In the genomic region with DNA sequence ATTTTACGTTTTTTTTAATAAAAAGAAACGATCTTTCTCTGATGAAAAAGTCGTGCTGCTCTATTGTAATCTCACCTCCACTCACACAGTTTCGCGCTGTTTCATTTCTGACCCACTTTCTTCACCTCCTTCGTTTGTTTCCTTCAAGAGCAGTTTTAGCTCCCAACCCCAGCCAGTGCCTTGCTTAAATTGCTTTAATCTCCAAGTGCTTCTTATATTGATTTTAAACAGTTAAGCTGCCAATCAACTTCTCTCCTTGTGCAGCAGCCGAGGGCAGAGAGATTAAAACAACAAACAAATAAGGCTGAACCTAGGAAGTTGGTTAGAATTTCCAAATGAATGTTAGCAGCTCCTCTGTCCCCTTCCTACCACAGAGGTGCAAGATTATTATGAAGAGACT, we compare ENCODE assay signal across 16 cellular contexts.
DNase-seq lines count a peak whose midpoint lies in the region; ATAC-seq and TF ChIP-seq lines count a peak whose summit lies in the region.
"Had no signal": no experiment of that assay in that cellular context is flagged by ENCODE, and none has a peak within 500 bp of the region (broad histone marks: within the 10 kb centered on the region; RNA-seq: fewer than 3 reads in every experiment).

No MANE protein-coding gene starts in this region.

- H2BK12ac ChIP-seq in trophoblast cell (ENCODE audit: low read length), result no peak overlapping the region

- no peak overlapping the region for H4K8ac ChIP-seq in trophoblast cell (ENCODE audit: low read depth, low read length)

- peak overlapping the region; percentile 57; the same call in 1 of the 2 replicates for H3K27ac Mint-ChIP-seq in GM23338
- no peak overlapping the region for H3K27ac Mint-ChIP-seq in central memory CD8-positive, alpha-beta T cell (ENCODE audit: low read depth)
- H3K27ac Mint-ChIP-seq in naive thymus-derived CD8-positive, alpha-beta T cell, result peak overlapping the region in 1 of 10 donors; percentile 63
- H3K27ac Mint-ChIP-seq: memory B cell had no signal

- TF ChIP-seq CTCF in BE2C (IDR thresholded peaks at IDR 0.05; ENCODE audit: low read depth, low read length) (no peak), GM23338 (conservative IDR thresholded peaks at IDR 0.05; ENCODE audit: low read depth in 2 of 2) (no peak)

- H3K4me2 ChIP-seq in GM23338, result peak overlapping the region; percentile 68; the same call in 1 of the 2 replicates
- no peak overlapping the region for H3K4me2 ChIP-seq in trophoblast cell (ENCODE audit: low read length)

- H3K4ac ChIP-seq in trophoblast cell (ENCODE audit: low read depth, low read length), result no peak overlapping the region

- H3K4me1 ChIP-seq in BE2C (no peaks in the 10 kb centered on the region), GM23338 (ENCODE audit: insufficient read depth) (peaks cover 36% of the 10 kb centered on the region), trophoblast cell (ENCODE audit: control insufficient read depth in 1 of 2, insufficient read depth in 2 of 2, low read length in 2 of 2) (no peaks in the 10 kb centered on the region)
- H3K4me1 ChIP-seq: suprapubic skin had no signal

- H4K91ac ChIP-seq in trophoblast cell (ENCODE audit: low read depth, low read length), result no peak overlapping the region

- POLR2A ChIA-PET in naive thymus-derived CD8-positive, alpha-beta T cell (lab: Charles Lee), result no interaction called here

- H3K9ac ChIP-seq in trophoblast cell (ENCODE audit: low read length), result no peak overlapping the region

- no peak for ATAC-seq in GM23338
- no peak for ATAC-seq in central memory CD8-positive, alpha-beta T cell (replicated peaks; ENCODE audit: extremely low read depth, poor library complexity, severe bottlenecking)
- ATAC-seq in naive thymus-derived CD8-positive, alpha-beta T cell, result no peak
- ATAC-seq in GM19035 (IDR thresholded peaks at IDR 0.05; ENCODE audit: unreplicated experiment), result no peak

- H3K9me3 Mint-ChIP-seq in GM23338, result no peaks in the 10 kb centered on the region
- peaks cover 4% of the 10 kb centered on the region for H3K9me3 Mint-ChIP-seq in central memory CD8-positive, alpha-beta T cell
- peaks cover 0 to 2% (median 0%) of the 10 kb centered on the region in 9 donors for H3K9me3 Mint-ChIP-seq in naive thymus-derived CD8-positive, alpha-beta T cell
- H3K9me3 Mint-ChIP-seq: memory B cell had no signal

- no peaks in the 10 kb centered on the region for H3K79me1 ChIP-seq in trophoblast cell (ENCODE audit: low read length)

- no peak overlapping the region for H4K12ac ChIP-seq in trophoblast cell (ENCODE audit: low read depth, low read length)

- H3K14ac ChIP-seq in trophoblast cell (ENCODE audit: low read length), result no peak overlapping the region

- H2BK5ac ChIP-seq in trophoblast cell (ENCODE audit: low read depth, low read length, poor library complexity), result no peak overlapping the region

- H3K27ac ChIP-seq in GM23338 (ENCODE audit: low read depth) (no peak overlapping the region), trophoblast cell (ENCODE audit: low read depth, low read length) (no peak overlapping the region)
- H3K27ac ChIP-seq: suprapubic skin had no signal

- H3K36me3 ChIP-seq in BE2C (no peaks in the 10 kb centered on the region), GM23338 (ENCODE audit: insufficient read depth) (no peaks in the 10 kb centered on the region), trophoblast cell (ENCODE audit: control insufficient read depth in 1 of 2, insufficient read depth in 2 of 2, low read length in 2 of 2) (no peaks in the 10 kb centered on the region)
- H3K36me3 ChIP-seq: suprapubic skin had no signal

- H3K4me3 Mint-ChIP-seq in GM23338, result no peak overlapping the region
- H3K4me3 Mint-ChIP-seq in central memory CD8-positive, alpha-beta T cell, result peak overlapping the region; percentile 6
- H3K4me3 Mint-ChIP-seq in naive thymus-derived CD8-positive, alpha-beta T cell, result peak overlapping the region in 8 of 10 donors; percentile 3 to 70 (median 54)
- H3K4me3 Mint-ChIP-seq: memory B cell had no signal

- H3K23ac ChIP-seq in trophoblast cell (ENCODE audit: low read length), result no peak overlapping the region

- peaks cover 49% of the 10 kb centered on the region for H3K4me1 Mint-ChIP-seq in GM23338
- peaks cover 5% of the 10 kb centered on the region for H3K4me1 Mint-ChIP-seq in central memory CD8-positive, alpha-beta T cell
- peaks cover 2 to 21% (median 8%) of the 10 kb centered on the region in 4 donors for H3K4me1 Mint-ChIP-seq in naive thymus-derived CD8-positive, alpha-beta T cell
- H3K4me1 Mint-ChIP-seq: memory B cell had no signal

- H3K9me3 ChIP-seq in BE2C, result no peaks in the 10 kb centered on the region
- H3K9me3 ChIP-seq in trophoblast cell (ENCODE audit: insufficient read depth, low read depth, low read length), result no peaks in the 10 kb centered on the region
- H3K9me3 ChIP-seq: suprapubic skin had no signal

- WGBS in trophoblast cell (ENCODE audit: extremely low coverage, insufficient coverage, insufficient read length), result no CpG with 5 or more reads among the region's 7 CpGs

- H2AFZ ChIP-seq in GM23338, result peak overlapping the region; percentile 77; the same call in 1 of the 2 replicates
- H2AFZ ChIP-seq in trophoblast cell (ENCODE audit: insufficient read depth, low read length, poor library complexity), result no peak overlapping the region

- no peak overlapping the region for H2BK120ac ChIP-seq in trophoblast cell (ENCODE audit: insufficient read depth, low read length, poor library complexity)

- H3K79me2 ChIP-seq in GM23338 (replicated peaks; ENCODE audit: insufficient read depth), result no peaks in the 10 kb centered on the region
- H3K79me2 ChIP-seq in trophoblast cell (ENCODE audit: control insufficient read depth, insufficient read depth, low read length, poor library complexity), result no peaks in the 10 kb centered on the region

- no peaks in the 10 kb centered on the region for H3K9me2 ChIP-seq in GM23338 (ENCODE audit: insufficient read depth)

- H3F3A ChIP-seq in GM23338 (replicated peaks; ENCODE audit: low read depth), result no peaks in the 10 kb centered on the region

- H3K36me3 Mint-ChIP-seq in GM23338 (ENCODE audit: low read depth), result no peaks in the 10 kb centered on the region
- H3K36me3 Mint-ChIP-seq in central memory CD8-positive, alpha-beta T cell (ENCODE audit: insufficient read depth), result peaks cover 2% of the 10 kb centered on the region
- H3K36me3 Mint-ChIP-seq in naive thymus-derived CD8-positive, alpha-beta T cell, result no peaks in the 10 kb centered on the region
- H3K36me3 Mint-ChIP-seq: memory B cell had no signal

- no peaks in the 10 kb centered on the region for H3K27me3 ChIP-seq in BE2C
- no peaks in the 10 kb centered on the region for H3K27me3 ChIP-seq in GM23338 (ENCODE audit: insufficient read depth)
- H3K27me3 ChIP-seq in trophoblast cell (ENCODE audit: insufficient read depth, low read length), result no peaks in the 10 kb centered on the region
- H3K27me3 ChIP-seq: suprapubic skin had no signal

- H4K20me1 ChIP-seq in GM23338 (replicated peaks; ENCODE audit: insufficient read depth), result no peaks in the 10 kb centered on the region

- H3K27me3 Mint-ChIP-seq in GM23338 (ENCODE audit: insufficient read depth, low read depth, poor library complexity), result peaks cover 2% of the 10 kb centered on the region
- H3K27me3 Mint-ChIP-seq in central memory CD8-positive, alpha-beta T cell, result peaks cover 6% of the 10 kb centered on the region
- H3K27me3 Mint-ChIP-seq in naive thymus-derived CD8-positive, alpha-beta T cell, result peaks cover 0 to 8% (median 4%) of the 10 kb centered on the region in 5 donors

- no peak overlapping the region for H3K18ac ChIP-seq in trophoblast cell (ENCODE audit: low read length)

- H3K4me3 ChIP-seq in BE2C (ENCODE audit: low read depth, low read length) (peak overlapping the region; percentile 57), GM23338 (no peak overlapping the region), trophoblast cell (ENCODE audit: low read depth, low read length) (no peak overlapping the region)
- H3K4me3 ChIP-seq: suprapubic skin had no signal

- no peak for DNase-seq in BE2C
- DNase-seq in GM23338 (ENCODE audit: low spot score), result no peak
- DNase-seq in central memory CD8-positive, alpha-beta T cell (ENCODE audit: low spot score in 2 of 2), result no peak
- no peak for DNase-seq in naive thymus-derived CD8-positive, alpha-beta T cell
- DNase-seq in NCI-H1105 treated with DMSO at 0.1 percent for 48 hours (lab: John Stamatoyannopoulos, UW), result no peak
- no peak for DNase-seq in DMS79 (lab: John Stamatoyannopoulos, UW)
- no peak for DNase-seq in trophoblast cell
- DNase-seq: activated naive CD4-positive, alpha-beta T cell; activated T-cell treated with anti-CD3 and anti-CD28 coated beads for 4 hours; aorta; KG1; NCI-H187 treated with DMSO at 0.1 percent for 48 hours; Right ventricle myocardium superior had no signal

- H2AK5ac ChIP-seq in trophoblast cell (ENCODE audit: low read length), result no peak overlapping the region

TF ChIP-seq in GM23338, 12 proteins besides CTCF, POLR2A, EP300 and RAD21:
- TF ChIP-seq CREB1 (CRISPR knock-in tag; IDR thresholded peaks at IDR 0.05; ENCODE audit: low read depth), result no peak
TF ChIP-seq in GM23338: peak in this region for 0.
